In genomic region chr6:41423002-41423401, GRCh38 we compare ENCODE assay signal across 8 cellular contexts.
"Had no signal": no experiment of that assay in that cellular context is flagged by ENCODE, and none has a peak within 500 bp of the region (broad histone marks: within the 10 kb centered on the region; RNA-seq: fewer than 3 reads in every experiment).

No MANE protein-coding gene starts in this region.

- H3K27ac Mint-ChIP-seq: GM23338, H9, HFFc6, IgD-negative memory B cell had no signal

- ATAC-seq: GM23338, HepG2 had no signal

- H3K4me3 Mint-ChIP-seq: GM23338, H9, HFFc6 had no signal

- H3K9me3 Mint-ChIP-seq: GM23338 had no signal

- H3K36me3 Mint-ChIP-seq: IgD-negative memory B cell had no signal

- DNase-seq: H9, HCEC 1CT, HFFc6, KG1 had no signal

- H3K4me1 Mint-ChIP-seq: GM23338, H9, IgD-negative memory B cell had no signal

- H3K27ac ChIP-seq: HL-60 had no signal

- H3K4me3 ChIP-seq: GM23338 had no signal

- H3K4me2 ChIP-seq: GM23338 had no signal
